ENCODE assay signal across 8 cellular contexts in genomic region chrX:130060122-130061069, GRCh38. TPM values are rescaled to one million over a fixed set of nuclear protein-coding genes. Genes with fewer than 3 reads are reported as not detected.
DNase-seq lines count a peak whose midpoint lies in the region; ATAC-seq, FAIRE-seq and TF ChIP-seq lines count a peak whose summit lies in the region.

No MANE protein-coding gene starts in this region.

- peak overlapping the region; percentile 60 for H3K4me3 ChIP-seq in A549
- peak overlapping the region; percentile 56 for H3K4me3 ChIP-seq in WI38 (ENCODE audit: low read depth, low read length)
- peak overlapping the region; percentile 50 to 54 for H3K4me3 ChIP-seq in cardiac fibroblast (replicated peaks in 1 of 2; ENCODE audit: low read depth in 2 of 2, low read length in 2 of 2)

- peak; percentile 75 to 86 for TF ChIP-seq RAD21 in A549 (conservative IDR thresholded peaks at IDR 0.05 in 1 of 2, IDR thresholded peaks at IDR 0.05 in 1 of 2)

- WGBS in A549 (ENCODE audit: missing lambda C conversion rate) = 2% methylated on average over 19 of the region's 87 CpGs

- no peaks in the 10 kb centered on the region for H3K9me3 ChIP-seq in A549

- peak overlapping the region; percentile 97 for H3K4me2 ChIP-seq in A549

- peak; percentile 77 to 88 for DNase-seq in A549 (ENCODE audit: low read depth in 1 of 2, low spot score in 1 of 2)
- DNase-seq in NCI-H2107 (lab: John Stamatoyannopoulos, UW) = peak; percentile 80
- peak; percentile 59 to 65 for DNase-seq in cardiac fibroblast (ENCODE audit: low read depth in 2 of 2)
- DNase-seq in iris pigment epithelial cell (ENCODE audit: low read depth) = peak; percentile 45
- DNase-seq in stimulated activated CD4-positive, alpha-beta T cell treated with anti-CD3 and anti-CD28 coated beads, Interleukin-12 subunit alpha, Interleukin-12 subunit beta, amount 100 ng/mL, for 24 hours (ENCODE audit: low read depth in 2 of 2) = peak; percentile 59 to 74

- peaks cover 5% of the 10 kb centered on the region; the same call in 1 of the 3 replicates for H3K4me1 ChIP-seq in A549

- peak; percentile 82 for TF ChIP-seq CTCF in A549 (IDR thresholded peaks at IDR 0.05)
- peak; percentile 60 for TF ChIP-seq CTCF in WI38 (IDR thresholded peaks at IDR 0.05; ENCODE audit: low read depth, low read length)
- peak; percentile 47 for TF ChIP-seq CTCF in cardiac fibroblast (IDR thresholded peaks at IDR 0.05; ENCODE audit: low read depth, low read length)

- peak overlapping the region; percentile 94 to 95 for H3K27ac ChIP-seq in A549

- FAIRE-seq in A549 (lab: Jason Lieb, UNC) = no peak

- CTCF ChIA-PET in A549 (lab: Yijun Ruan, JAX) = interaction anchor here (0.6 to 2.8 kb wide), 71 partner anchors 9 to 828 kb away, joined by 3 to 32 read pairs (median 4); partner anchors contain the start of gene UTP14A

- POLR2A ChIA-PET in A549 (lab: Yijun Ruan, JAX) = interaction anchor here (0.9 to 1.0 kb wide), 3 partner anchors 105 to 135 kb away, joined by 3 to 7 read pairs (median 3); no protein-coding TSS in a partner anchor

- peak; percentile 92 to 95 for ATAC-seq in A549
- ATAC-seq in GM18508 (IDR thresholded peaks at IDR 0.05; ENCODE audit: insufficient read depth, unreplicated experiment) = peak; percentile 61
- ATAC-seq in HG03025 (IDR thresholded peaks at IDR 0.05; ENCODE audit: low FRiP score, unreplicated experiment) = peak; percentile 75

- no peak for TF ChIP-seq EP300 in A549 (IDR thresholded peaks at IDR 0.05)

- no peak for TF ChIP-seq POLR2A in A549 (IDR thresholded peaks at IDR 0.05; ENCODE audit: low read length)

TF ChIP-seq in A549, 52 proteins besides CTCF, POLR2A, EP300 and RAD21:
- TF ChIP-seq E2F6 (IDR thresholded peaks at IDR 0.05; ENCODE audit: borderline replicate concordance, low read depth) (peak; percentile 96), TFCP2L1 (CRISPR knock-in tag; IDR thresholded peaks at IDR 0.05) (no peak), PHF8 (IDR thresholded peaks at IDR 0.05; ENCODE audit: borderline replicate concordance, low read depth) (0 out of 2 replicates have a peak, but pooled peaks have one; percentile 35), SMC3 (IDR thresholded peaks at IDR 0.05) (peak; percentile 84), EHF (CRISPR knock-in tag; IDR thresholded peaks at IDR 0.05) (no peak), MAX (IDR thresholded peaks at IDR 0.05) (peak; percentile 96), MYC (IDR thresholded peaks at IDR 0.05; ENCODE audit: borderline replicate concordance, low read length) (peak; percentile 51; the same call in 1 of the 2 replicates), CHD4 (IDR thresholded peaks at IDR 0.05; ENCODE audit: borderline replicate concordance) (no peak)
TF ChIP-seq in A549: peak in this region for 5.

RNA-seq across cellular contexts. Expression of gene ELF4, which starts 49.9 kb away (rescaled TPM):
- polyA plus RNA-seq in A549 (2011; rRNA removed) = 18.0 and 18.4 TPM in 2 replicates
- 14.9 and 20.4 TPM in 2 replicates for polyA plus RNA-seq in A549 (2012; cell fraction: cytosol; rRNA removed)
- polyA plus RNA-seq in A549 (2012; cell fraction: nucleus; rRNA removed) = 20.2 and 21.8 TPM in 2 replicates
- 16.0 to 17.0 TPM (median 16.8 TPM) in 3 replicates for polyA plus RNA-seq in A549 (2017; fragmentation: RNase III; extraction: RNeasy Plus Mini Kit Qiagen cat#74134 plus additional on column Dnase treatment)
- 27.6 and 32.8 TPM in 2 replicates for polyA minus RNA-seq in A549 (2011; rRNA and poly(A)+ RNA removed)

Comparison
In these comparisons a context has a peak if more than half of its experiments do, and no peak if none do; other contexts are left out.
1. Peak in every context shown above with its lines: DNase-seq, ATAC-seq, H3K4me3 ChIP-seq and H3K27ac ChIP-seq.